1 cellular context compared by ENCODE assay signal in the genomic region with DNA sequence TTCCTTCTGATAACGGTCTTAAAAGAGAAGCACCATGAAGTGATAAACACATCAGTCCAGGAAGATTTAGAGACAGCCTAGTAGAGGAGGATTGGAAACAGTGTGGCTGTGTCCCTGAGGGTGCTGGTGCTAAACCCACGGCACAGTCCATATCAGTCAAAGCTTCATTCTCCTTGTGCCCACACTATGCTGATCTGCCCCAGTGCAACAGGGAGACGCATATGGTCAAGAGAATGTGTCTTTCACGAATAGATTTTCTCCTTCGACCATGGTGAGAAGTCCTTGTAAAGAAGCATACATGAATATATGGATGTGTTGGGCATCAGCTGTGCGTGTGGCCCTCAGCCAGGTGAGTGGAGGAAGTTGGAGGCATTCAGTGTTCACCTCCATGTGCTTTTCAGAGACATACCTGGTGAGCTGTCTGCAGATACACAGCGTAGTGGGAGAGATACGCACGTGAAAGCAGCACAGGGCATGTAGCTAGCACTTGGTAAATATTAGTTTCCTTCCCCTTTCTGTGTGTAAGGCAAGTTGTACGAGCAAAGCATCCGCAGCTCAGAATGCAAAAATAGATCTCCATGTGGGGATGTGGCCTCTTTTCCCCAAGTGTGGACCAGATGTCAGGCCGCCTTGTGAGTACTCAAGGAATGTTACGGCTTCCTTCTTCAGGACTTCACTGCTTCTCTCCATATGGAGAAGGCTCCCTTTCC.
TF ChIP-seq lines count a peak whose summit lies in the region.

No MANE protein-coding gene starts in this region.

TF ChIP-seq in HepG2, 621 proteins besides CTCF, POLR2A, EP300 and RAD21 (continued from another document and continues in another):
- TF ChIP-seq, protein P1, sequence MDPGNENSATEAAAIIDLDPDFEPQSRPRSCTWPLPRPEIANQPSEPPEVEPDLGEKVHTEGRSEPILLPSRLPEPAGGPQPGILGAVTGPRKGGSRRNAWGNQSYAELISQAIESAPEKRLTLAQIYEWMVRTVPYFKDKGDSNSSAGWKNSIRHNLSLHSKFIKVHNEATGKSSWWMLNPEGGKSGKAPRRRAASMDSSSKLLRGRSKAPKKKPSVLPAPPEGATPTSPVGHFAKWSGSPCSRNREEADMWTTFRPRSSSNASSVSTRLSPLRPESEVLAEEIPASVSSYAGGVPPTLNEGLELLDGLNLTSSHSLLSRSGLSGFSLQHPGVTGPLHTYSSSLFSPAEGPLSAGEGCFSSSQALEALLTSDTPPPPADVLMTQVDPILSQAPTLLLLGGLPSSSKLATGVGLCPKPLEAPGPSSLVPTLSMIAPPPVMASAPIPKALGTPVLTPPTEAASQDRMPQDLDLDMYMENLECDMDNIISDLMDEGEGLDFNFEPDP (CRISPR knock-in tag; conservative IDR thresholded peaks at IDR 0.05) = no peak
- TF ChIP-seq MBD4 (IDR thresholded peaks at IDR 0.05; ENCODE audit: borderline replicate concordance, low read length) = 0 out of 2 replicates have a peak, but pooled peaks have one; percentile 30
- TF ChIP-seq, protein P2, sequence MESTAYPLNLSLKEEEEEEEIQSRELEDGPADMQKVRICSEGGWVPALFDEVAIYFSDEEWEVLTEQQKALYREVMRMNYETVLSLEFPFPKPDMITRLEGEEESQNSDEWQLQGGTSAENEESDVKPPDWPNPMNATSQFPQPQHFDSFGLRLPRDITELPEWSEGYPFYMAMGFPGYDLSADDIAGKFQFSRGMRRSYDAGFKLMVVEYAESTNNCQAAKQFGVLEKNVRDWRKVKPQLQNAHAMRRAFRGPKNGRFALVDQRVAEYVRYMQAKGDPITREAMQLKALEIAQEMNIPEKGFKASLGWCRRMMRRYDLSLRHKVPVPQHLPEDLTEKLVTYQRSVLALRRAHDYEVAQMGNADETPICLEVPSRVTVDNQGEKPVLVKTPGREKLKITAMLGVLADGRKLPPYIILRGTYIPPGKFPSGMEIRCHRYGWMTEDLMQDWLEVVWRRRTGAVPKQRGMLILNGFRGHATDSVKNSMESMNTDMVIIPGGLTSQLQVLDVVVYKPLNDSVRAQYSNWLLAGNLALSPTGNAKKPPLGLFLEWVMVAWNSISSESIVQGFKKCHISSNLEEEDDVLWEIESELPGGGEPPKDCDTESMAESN (CRISPR knock-in tag; conservative IDR thresholded peaks at IDR 0.05) = peak; percentile 48; the same call in 1 of the 2 replicates
- 0 out of 2 replicates have a peak, but pooled peaks have one; percentile 21 for TF ChIP-seq ZMYM3 (CRISPR knock-in tag; IDR thresholded peaks at IDR 0.05)
- TF ChIP-seq ZNF550 (CRISPR knock-in tag; IDR thresholded peaks at IDR 0.05; ENCODE audit: borderline replicate concordance) = no peak
- TF ChIP-seq, protein P3, sequence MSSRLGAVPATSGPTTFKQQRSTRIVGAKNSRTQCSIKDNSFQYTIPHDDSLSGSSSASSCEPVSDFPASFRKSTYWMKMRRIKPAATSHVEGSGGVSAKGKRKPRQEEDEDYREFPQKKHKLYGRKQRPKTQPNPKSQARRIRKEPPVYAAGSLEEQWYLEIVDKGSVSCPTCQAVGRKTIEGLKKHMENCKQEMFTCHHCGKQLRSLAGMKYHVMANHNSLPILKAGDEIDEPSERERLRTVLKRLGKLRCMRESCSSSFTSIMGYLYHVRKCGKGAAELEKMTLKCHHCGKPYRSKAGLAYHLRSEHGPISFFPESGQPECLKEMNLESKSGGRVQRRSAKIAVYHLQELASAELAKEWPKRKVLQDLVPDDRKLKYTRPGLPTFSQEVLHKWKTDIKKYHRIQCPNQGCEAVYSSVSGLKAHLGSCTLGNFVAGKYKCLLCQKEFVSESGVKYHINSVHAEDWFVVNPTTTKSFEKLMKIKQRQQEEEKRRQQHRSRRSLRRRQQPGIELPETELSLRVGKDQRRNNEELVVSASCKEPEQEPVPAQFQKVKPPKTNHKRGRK (CRISPR knock-in tag; IDR thresholded peaks at IDR 0.05) = no peak
- TF ChIP-seq, protein P4, sequence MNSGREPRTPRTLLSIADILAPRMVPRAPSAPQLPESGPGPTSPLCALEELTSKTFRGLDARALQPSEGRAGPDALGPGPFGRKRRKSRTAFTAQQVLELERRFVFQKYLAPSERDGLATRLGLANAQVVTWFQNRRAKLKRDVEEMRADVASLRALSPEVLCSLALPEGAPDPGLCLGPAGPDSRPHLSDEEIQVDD (CRISPR knock-in tag; IDR thresholded peaks at IDR 0.05; ENCODE audit: borderline replicate concordance) = peak; percentile 79; the same call in 1 of the 2 replicates
- no peak for TF ChIP-seq TCF12 (IDR thresholded peaks at IDR 0.05)
- TF ChIP-seq TCF12 (CRISPR knock-in tag; IDR thresholded peaks at IDR 0.05) = peak; percentile 52; the same call in 1 of the 2 replicates
- TF ChIP-seq LCORL (IDR thresholded peaks at IDR 0.05) = no peak
- TF ChIP-seq LCORL (CRISPR knock-in tag; IDR thresholded peaks at IDR 0.05) = 0 out of 2 replicates have a peak, but pooled peaks have one; percentile 1
- peak; percentile 33; the same call in 1 of the 2 replicates for TF ChIP-seq MED1 (CRISPR knock-in tag; IDR thresholded peaks at IDR 0.05)
- 0 out of 2 replicates have a peak, but pooled peaks have one; percentile 23 for TF ChIP-seq HIVEP1 (CRISPR knock-in tag; IDR thresholded peaks at IDR 0.05)
- TF ChIP-seq, protein P5, sequence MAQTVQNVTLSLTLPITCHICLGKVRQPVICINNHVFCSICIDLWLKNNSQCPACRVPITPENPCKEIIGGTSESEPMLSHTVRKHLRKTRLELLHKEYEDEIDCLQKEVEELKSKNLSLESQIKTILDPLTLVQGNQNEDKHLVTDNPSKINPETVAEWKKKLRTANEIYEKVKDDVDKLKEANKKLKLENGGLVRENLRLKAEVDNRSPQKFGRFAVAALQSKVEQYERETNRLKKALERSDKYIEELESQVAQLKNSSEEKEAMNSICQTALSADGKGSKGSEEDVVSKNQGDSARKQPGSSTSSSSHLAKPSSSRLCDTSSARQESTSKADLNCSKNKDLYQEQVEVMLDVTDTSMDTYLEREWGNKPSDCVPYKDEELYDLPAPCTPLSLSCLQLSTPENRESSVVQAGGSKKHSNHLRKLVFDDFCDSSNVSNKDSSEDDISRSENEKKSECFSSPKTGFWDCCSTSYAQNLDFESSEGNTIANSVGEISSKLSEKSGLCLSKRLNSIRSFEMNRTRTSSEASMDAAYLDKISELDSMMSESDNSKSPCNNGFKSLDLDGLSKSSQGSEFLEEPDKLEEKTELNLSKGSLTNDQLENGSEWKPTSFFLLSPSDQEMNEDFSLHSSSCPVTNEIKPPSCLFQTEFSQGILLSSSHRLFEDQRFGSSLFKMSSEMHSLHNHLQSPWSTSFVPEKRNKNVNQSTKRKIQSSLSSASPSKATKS (CRISPR knock-in tag; IDR thresholded peaks at IDR 0.05) = 0 out of 2 replicates have a peak, but pooled peaks have one; percentile 35
- peak; percentile 38; the same call in 1 of the 2 replicates for TF ChIP-seq ZNF567 (CRISPR knock-in tag; IDR thresholded peaks at IDR 0.05; ENCODE audit: borderline replicate concordance)
- TF ChIP-seq, protein P6, sequence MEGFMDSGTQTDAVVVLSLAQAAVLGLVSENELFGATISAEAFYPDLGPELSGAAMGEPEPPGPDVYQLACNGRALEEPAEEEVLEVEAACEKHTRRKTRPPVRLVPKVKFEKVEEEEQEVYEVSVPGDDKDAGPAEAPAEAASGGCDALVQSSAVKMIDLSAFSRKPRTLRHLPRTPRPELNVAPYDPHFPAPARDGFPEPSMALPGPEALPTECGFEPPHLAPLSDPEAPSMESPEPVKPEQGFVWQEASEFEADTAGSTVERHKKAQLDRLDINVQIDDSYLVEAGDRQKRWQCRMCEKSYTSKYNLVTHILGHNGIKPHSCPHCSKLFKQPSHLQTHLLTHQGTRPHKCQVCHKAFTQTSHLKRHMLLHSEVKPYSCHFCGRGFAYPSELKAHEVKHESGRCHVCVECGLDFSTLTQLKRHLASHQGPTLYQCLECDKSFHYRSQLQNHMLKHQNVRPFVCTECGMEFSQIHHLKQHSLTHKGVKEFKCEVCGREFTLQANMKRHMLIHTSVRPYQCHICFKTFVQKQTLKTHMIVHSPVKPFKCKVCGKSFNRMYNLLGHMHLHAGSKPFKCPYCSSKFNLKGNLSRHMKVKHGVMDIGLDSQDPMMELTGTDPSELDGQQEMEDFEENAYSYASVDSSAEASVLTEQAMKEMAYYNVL (CRISPR knock-in tag; IDR thresholded peaks at IDR 0.05; ENCODE audit: borderline replicate concordance) = peak; percentile 65; the same call in 1 of the 2 replicates
- TF ChIP-seq RXRA (CRISPR knock-in tag; IDR thresholded peaks at IDR 0.05) = 0 out of 2 replicates have a peak, but pooled peaks have one; percentile 41
- no peak for TF ChIP-seq ZNF674 (CRISPR knock-in tag; IDR thresholded peaks at IDR 0.05; ENCODE audit: low read depth)
- TF ChIP-seq THAP11 (CRISPR knock-in tag; IDR thresholded peaks at IDR 0.05) = 0 out of 2 replicates have a peak, but pooled peaks have one; percentile 18
- TF ChIP-seq SPEN (CRISPR knock-in tag; IDR thresholded peaks at IDR 0.05; ENCODE audit: low read depth) = peak; percentile 23; the same call in 1 of the 2 replicates
- peak; percentile 92 for TF ChIP-seq ZBTB38 (CRISPR knock-in tag; IDR thresholded peaks at IDR 0.05)
- TF ChIP-seq JUN (CRISPR knock-in tag; IDR thresholded peaks at IDR 0.05) = 0 out of 2 replicates have a peak, but pooled peaks have one; percentile 16
- TF ChIP-seq BRD4 (CRISPR knock-in tag; IDR thresholded peaks at IDR 0.05) = no peak
- peak; percentile 21 for TF ChIP-seq TEAD3 (CRISPR knock-in tag; optimal IDR thresholded peaks at IDR 0.05; ENCODE audit: borderline replicate concordance)
- TF ChIP-seq PHF8 (CRISPR knock-in tag; IDR thresholded peaks at IDR 0.05) = no peak
- TF ChIP-seq, protein P7, sequence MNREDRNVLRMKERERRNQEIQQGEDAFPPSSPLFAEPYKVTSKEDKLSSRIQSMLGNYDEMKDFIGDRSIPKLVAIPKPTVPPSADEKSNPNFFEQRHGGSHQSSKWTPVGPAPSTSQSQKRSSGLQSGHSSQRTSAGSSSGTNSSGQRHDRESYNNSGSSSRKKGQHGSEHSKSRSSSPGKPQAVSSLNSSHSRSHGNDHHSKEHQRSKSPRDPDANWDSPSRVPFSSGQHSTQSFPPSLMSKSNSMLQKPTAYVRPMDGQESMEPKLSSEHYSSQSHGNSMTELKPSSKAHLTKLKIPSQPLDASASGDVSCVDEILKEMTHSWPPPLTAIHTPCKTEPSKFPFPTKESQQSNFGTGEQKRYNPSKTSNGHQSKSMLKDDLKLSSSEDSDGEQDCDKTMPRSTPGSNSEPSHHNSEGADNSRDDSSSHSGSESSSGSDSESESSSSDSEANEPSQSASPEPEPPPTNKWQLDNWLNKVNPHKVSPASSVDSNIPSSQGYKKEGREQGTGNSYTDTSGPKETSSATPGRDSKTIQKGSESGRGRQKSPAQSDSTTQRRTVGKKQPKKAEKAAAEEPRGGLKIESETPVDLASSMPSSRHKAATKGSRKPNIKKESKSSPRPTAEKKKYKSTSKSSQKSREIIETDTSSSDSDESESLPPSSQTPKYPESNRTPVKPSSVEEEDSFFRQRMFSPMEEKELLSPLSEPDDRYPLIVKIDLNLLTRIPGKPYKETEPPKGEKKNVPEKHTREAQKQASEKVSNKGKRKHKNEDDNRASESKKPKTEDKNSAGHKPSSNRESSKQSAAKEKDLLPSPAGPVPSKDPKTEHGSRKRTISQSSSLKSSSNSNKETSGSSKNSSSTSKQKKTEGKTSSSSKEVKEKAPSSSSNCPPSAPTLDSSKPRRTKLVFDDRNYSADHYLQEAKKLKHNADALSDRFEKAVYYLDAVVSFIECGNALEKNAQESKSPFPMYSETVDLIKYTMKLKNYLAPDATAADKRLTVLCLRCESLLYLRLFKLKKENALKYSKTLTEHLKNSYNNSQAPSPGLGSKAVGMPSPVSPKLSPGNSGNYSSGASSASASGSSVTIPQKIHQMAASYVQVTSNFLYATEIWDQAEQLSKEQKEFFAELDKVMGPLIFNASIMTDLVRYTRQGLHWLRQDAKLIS (CRISPR knock-in tag; IDR thresholded peaks at IDR 0.05) = 0 out of 2 replicates have a peak, but pooled peaks have one; percentile 15
- 0 out of 2 replicates have a peak, but pooled peaks have one; percentile 11 for TF ChIP-seq ELF3 (CRISPR knock-in tag; IDR thresholded peaks at IDR 0.05)
- TF ChIP-seq BCL6 (CRISPR knock-in tag; IDR thresholded peaks at IDR 0.05) = peak; percentile 23; the same call in 1 of the 2 replicates
- TF ChIP-seq JARID2 (CRISPR knock-in tag; IDR thresholded peaks at IDR 0.05; ENCODE audit: insufficient replicate concordance) = no peak
- TF ChIP-seq ZNF629 (CRISPR knock-in tag; conservative IDR thresholded peaks at IDR 0.05) = 0 out of 2 replicates have a peak, but pooled peaks have one; percentile 9
- TF ChIP-seq ZNF451 (CRISPR knock-in tag; IDR thresholded peaks at IDR 0.05) = 0 out of 2 replicates have a peak, but pooled peaks have one; percentile 53
- TF ChIP-seq, protein P8, sequence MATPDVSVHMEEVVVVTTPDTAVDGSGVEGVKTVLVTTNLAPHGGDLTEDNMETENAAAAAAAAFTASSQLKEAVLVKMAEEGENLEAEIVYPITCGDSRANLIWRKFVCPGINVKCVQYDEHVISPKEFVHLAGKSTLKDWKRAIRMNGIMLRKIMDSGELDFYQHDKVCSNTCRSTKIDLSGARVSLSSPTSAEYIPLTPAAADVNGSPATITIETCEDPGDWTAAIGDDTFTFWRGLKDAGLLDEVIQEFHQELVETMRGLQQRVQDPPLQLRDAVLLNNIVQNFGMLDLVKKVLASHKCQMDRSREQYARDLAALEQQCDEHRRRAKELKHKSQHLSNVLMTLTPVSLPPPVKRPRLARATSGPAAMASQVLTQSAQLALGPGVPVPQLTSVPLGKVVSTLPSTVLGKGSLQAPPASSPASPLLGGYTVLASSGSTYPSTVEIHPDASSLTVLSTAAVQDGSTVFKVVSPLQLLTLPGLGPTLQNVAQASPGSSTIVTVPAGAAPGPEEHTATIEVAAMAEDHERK (CRISPR knock-in tag; IDR thresholded peaks at IDR 0.05; ENCODE audit: low read depth) = 0 out of 2 replicates have a peak, but pooled peaks have one; percentile 34
- TF ChIP-seq RBFOX2 (IDR thresholded peaks at IDR 0.05; ENCODE audit: low read depth, low read length) = peak; percentile 19; the same call in 1 of the 2 replicates
- TF ChIP-seq, protein P9, sequence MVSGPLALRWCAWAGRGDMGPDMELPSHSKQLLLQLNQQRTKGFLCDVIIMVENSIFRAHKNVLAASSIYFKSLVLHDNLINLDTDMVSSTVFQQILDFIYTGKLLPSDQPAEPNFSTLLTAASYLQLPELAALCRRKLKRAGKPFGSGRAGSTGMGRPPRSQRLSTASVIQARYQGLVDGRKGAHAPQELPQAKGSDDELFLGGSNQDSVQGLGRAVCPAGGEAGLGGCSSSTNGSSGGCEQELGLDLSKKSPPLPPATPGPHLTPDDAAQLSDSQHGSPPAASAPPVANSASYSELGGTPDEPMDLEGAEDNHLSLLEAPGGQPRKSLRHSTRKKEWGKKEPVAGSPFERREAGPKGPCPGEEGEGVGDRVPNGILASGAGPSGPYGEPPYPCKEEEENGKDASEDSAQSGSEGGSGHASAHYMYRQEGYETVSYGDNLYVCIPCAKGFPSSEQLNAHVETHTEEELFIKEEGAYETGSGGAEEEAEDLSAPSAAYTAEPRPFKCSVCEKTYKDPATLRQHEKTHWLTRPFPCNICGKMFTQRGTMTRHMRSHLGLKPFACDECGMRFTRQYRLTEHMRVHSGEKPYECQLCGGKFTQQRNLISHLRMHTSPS (CRISPR knock-in tag; IDR thresholded peaks at IDR 0.05; ENCODE audit: low read depth) = peak; percentile 18; the same call in 1 of the 2 replicates
